In the genomic region with DNA sequence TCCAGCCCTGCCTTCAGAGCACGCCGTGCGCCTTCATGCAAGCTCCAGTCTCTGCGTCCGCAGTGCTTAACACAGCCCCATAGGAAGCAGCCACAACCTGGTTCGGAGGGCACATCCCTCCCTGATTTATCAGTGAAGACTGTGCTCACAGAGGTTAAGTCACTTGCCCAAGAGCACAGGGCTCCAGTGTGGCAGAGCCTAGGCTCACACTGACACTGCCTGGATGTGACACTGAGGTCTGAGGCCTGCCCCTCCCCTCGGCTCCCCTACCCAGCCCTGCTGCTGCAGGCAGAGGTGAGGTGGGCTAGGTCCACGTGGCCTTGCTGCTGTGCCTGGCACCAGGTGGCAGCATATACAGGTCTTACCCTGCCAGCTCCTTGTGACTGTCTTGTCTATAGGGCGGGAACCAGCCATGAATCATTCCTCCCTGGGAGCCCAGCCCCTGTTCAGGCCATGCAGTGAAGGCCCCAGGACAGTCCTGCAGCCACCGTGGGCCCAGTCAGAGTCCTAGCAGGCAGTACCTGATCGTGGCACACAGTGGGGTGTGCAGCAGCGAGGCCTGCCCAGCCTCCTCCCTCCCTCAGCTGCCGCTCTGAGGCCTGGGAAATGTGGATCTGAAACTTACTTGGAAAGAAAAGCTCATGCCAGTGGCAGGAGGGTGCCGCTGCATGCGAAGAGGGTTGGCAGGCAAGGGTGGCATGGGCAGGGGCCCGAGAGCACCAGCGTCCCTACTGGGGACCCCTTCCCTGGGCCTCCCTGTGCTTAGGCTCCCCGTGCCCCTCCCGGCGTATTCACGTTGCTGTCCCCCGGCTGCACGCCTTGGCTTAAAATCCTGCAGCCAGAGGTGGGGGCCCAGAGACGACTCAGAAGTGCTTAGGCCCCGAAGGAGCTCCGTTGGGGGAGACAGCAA, we compare ENCODE assay signal across 7 cellular contexts.
DNase-seq lines count a peak whose midpoint lies in the region; ATAC-seq and TF ChIP-seq lines count a peak whose summit lies in the region.

No MANE protein-coding gene starts in this region.

- H3K27me3 ChIP-seq in neutrophil, result no peaks in the 10 kb centered on the region

- TF ChIP-seq CTCF in fibroblast of pulmonary artery (IDR thresholded peaks at IDR 0.05; ENCODE audit: low read length, missing control alignments), result peak; percentile 24
- no peak for TF ChIP-seq CTCF in neutrophil (IDR thresholded peaks at IDR 0.05)

- H3K36me3 ChIP-seq in neutrophil, result no peaks in the 10 kb centered on the region

- peaks cover 41 to 42% of the 10 kb centered on the region in 2 experiments for H3K4me1 ChIP-seq in neutrophil (ENCODE audit: control insufficient read depth in 1 of 2, insufficient read depth in 1 of 2, low read depth in 1 of 2, low read length in 1 of 2)

- peak overlapping the region; percentile 97 for H3K27ac ChIP-seq in neutrophil

- H3K9me3 ChIP-seq in neutrophil, result no peaks in the 10 kb centered on the region

- peak overlapping the region; percentile 74 for H3K4me3 ChIP-seq in fibroblast of pulmonary artery (replicated peaks; ENCODE audit: low read depth, low read length)
- peak overlapping the region; percentile 69 to 80 for H3K4me3 ChIP-seq in neutrophil (ENCODE audit: low read depth in 1 of 2, low read length in 1 of 2)

- DNase-seq in NCI-H69 (lab: John Stamatoyannopoulos, UW), result peak; percentile 73
- peak; percentile 43 to 67 for DNase-seq in activated T-helper 1 cell treated with anti-CD3 and anti-CD28 coated beads, Interleukin-2, amount 50 U/mL, for 16 hours (ENCODE audit: low read depth in 1 of 2, low spot score in 1 of 2)
- peak; percentile 64 for DNase-seq in fibroblast of pulmonary artery (ENCODE audit: low read depth)

- ATAC-seq in GM18909 (IDR thresholded peaks at IDR 0.05; ENCODE audit: poor library complexity, unreplicated experiment), result peak; percentile 23
- no peak for ATAC-seq in HG03108 (IDR thresholded peaks at IDR 0.05; ENCODE audit: unreplicated experiment)
- ATAC-seq in HG03095 (IDR thresholded peaks at IDR 0.05; ENCODE audit: unreplicated experiment), result no peak
